ENCODE assay signal across 1 cellular context in the genomic region with DNA sequence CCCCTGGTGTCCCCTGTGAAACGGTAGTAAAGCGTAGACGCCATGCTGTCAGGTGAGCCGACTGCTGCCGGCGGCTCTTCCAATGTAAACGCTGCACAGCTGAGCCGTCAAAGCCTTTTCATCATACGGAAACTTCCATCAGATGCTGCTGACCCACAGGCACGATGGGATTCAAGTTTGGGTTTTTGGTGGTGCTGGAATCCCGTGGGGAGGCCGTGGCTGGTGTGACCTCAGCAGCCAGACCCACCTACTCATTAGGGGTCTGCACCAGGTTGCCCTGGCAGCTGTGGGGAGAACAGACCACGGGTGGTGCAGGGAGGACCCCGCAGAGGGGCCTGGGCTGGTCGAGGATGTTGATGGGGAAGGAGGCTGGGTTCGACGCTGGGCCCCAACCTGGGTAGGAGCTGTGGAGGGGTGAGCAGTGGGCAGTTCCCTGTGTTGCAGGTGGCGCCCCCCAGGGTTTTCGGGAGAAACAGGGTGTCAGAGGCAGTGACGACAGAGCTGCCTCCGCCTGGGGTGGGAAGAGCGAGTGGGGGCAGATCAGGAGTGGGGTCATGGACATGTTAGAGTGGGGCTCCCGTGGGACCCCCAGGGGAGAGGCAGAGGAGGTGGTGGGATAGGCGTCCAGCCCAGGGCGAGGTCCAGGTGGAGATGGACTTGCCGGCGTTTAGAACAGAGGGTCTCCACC.
TF ChIP-seq lines count a peak whose summit lies in the region.

No MANE protein-coding gene starts in this region.

TF ChIP-seq in GM12878, 131 proteins besides CTCF, POLR2A, EP300 and RAD21:
- no peak for TF ChIP-seq SMAD1 (IDR thresholded peaks at IDR 0.05; ENCODE audit: low read depth, partially characterized antibody)
- TF ChIP-seq, protein P1, sequence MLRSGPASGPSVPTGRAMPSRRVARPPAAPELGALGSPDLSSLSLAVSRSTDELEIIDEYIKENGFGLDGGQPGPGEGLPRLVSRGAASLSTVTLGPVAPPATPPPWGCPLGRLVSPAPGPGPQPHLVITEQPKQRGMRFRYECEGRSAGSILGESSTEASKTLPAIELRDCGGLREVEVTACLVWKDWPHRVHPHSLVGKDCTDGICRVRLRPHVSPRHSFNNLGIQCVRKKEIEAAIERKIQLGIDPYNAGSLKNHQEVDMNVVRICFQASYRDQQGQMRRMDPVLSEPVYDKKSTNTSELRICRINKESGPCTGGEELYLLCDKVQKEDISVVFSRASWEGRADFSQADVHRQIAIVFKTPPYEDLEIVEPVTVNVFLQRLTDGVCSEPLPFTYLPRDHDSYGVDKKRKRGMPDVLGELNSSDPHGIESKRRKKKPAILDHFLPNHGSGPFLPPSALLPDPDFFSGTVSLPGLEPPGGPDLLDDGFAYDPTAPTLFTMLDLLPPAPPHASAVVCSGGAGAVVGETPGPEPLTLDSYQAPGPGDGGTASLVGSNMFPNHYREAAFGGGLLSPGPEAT (IDR thresholded peaks at IDR 0.05; ENCODE audit: low read depth): no peak
- no peak for TF ChIP-seq TCF3 (IDR thresholded peaks at IDR 0.05; ENCODE audit: borderline replicate concordance, insufficient read depth, low read depth, low read length)
- no peak for TF ChIP-seq CBFB (IDR thresholded peaks at IDR 0.05; ENCODE audit: low read depth)
- TF ChIP-seq CREB1 (IDR thresholded peaks at IDR 0.05; ENCODE audit: low read depth): no peak
- no peak for TF ChIP-seq FOS (IDR thresholded peaks at IDR 0.05; ENCODE audit: borderline replicate concordance, extremely low read depth, insufficient read length)
- TF ChIP-seq SP1 (IDR thresholded peaks at IDR 0.05; ENCODE audit: low read depth, low read length): no peak
- no peak for TF ChIP-seq MXI1 (IDR thresholded peaks at IDR 0.05; ENCODE audit: low read depth, low read length)
- TF ChIP-seq, protein P2, sequence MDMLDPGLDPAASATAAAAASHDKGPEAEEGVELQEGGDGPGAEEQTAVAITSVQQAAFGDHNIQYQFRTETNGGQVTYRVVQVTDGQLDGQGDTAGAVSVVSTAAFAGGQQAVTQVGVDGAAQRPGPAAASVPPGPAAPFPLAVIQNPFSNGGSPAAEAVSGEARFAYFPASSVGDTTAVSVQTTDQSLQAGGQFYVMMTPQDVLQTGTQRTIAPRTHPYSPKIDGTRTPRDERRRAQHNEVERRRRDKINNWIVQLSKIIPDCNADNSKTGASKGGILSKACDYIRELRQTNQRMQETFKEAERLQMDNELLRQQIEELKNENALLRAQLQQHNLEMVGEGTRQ (IDR thresholded peaks at IDR 0.05; ENCODE audit: borderline replicate concordance, low read depth, low read length): no peak
- TF ChIP-seq MEF2B (IDR thresholded peaks at IDR 0.05; ENCODE audit: partially characterized antibody, poor library complexity, severe bottlenecking): no peak
- TF ChIP-seq, protein P3, sequence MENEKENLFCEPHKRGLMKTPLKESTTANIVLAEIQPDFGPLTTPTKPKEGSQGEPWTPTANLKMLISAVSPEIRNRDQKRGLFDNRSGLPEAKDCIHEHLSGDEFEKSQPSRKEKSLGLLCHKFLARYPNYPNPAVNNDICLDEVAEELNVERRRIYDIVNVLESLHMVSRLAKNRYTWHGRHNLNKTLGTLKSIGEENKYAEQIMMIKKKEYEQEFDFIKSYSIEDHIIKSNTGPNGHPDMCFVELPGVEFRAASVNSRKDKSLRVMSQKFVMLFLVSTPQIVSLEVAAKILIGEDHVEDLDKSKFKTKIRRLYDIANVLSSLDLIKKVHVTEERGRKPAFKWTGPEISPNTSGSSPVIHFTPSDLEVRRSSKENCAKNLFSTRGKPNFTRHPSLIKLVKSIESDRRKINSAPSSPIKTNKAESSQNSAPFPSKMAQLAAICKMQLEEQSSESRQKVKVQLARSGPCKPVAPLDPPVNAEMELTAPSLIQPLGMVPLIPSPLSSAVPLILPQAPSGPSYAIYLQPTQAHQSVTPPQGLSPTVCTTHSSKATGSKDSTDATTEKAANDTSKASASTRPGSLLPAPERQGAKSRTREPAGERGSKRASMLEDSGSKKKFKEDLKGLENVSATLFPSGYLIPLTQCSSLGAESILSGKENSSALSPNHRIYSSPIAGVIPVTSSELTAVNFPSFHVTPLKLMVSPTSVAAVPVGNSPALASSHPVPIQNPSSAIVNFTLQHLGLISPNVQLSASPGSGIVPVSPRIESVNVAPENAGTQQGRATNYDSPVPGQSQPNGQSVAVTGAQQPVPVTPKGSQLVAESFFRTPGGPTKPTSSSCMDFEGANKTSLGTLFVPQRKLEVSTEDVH (IDR thresholded peaks at IDR 0.05; ENCODE audit: low read depth, partially characterized antibody): no peak
- no peak for TF ChIP-seq ESRRA (IDR thresholded peaks at IDR 0.05; ENCODE audit: low read length)
- no peak for TF ChIP-seq STAT3 (IDR thresholded peaks at IDR 0.05; ENCODE audit: low read depth, low read length)
- no peak for TF ChIP-seq KDM1A (IDR thresholded peaks at IDR 0.05; ENCODE audit: borderline replicate concordance)
- TF ChIP-seq SMARCA5 (IDR thresholded peaks at IDR 0.05): no peak
- TF ChIP-seq MYC (IDR thresholded peaks at IDR 0.05; ENCODE audit: insufficient read depth, insufficient read length, insufficient replicate concordance, low read length, severe bottlenecking): no peak
- TF ChIP-seq IRF4 (IDR thresholded peaks at IDR 0.05; ENCODE audit: low read depth, low read length): no peak
